ENCODE assay signal across 11 cellular contexts in the genomic region with DNA sequence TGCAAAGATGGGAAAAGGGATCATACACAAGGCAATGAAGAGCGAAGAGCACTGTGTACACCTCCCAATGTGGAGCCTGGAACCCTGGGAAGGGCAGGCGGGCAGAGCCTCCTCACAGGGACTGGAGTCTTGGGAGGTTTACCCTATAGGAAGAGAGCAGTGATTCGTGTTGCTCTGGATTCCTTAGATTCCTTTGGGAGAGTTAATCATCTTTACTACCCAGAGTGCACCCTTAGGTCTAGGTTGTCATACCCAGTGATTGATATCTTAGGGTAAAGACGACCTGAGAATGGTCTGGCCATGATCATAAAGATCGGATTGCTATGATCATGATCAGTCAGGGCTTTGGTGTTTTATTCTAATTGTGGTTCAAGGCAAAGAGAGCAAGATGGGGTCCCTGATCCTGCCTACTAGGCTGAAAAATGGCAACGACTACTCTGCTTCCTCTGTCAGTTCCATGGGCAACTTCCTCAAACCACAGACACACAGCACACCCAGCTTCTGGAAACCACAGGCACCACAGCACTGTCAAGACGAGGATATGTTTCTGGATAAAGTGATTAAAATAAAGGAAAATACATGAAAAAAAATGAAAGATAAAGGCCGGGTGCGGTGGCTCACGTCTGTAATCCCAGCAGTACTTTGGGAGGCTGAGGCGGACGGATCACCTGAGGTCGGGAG. TPM values are rescaled to one million over a fixed set of nuclear protein-coding genes. Genes with fewer than 3 reads are reported as not detected.
A peak's percentile ranks its signal among the peaks of the same experiment; 100 is the strongest.
DNase-seq lines count a peak whose midpoint lies in the region; ATAC-seq and TF ChIP-seq lines count a peak whose summit lies in the region.
"Had no signal": no experiment of that assay in that cellular context is flagged by ENCODE, and none has a peak within 500 bp of the region (broad histone marks: within the 10 kb centered on the region; RNA-seq: fewer than 3 reads in every experiment).

No MANE protein-coding gene starts in this region.

- peak; percentile 52 for DNase-seq in A172 (ENCODE audit: low spot score)
- peak in 1 of 2 experiments; percentile 76 for DNase-seq in HL-60 (ENCODE audit: low read depth in 1 of 2, low spot score in 1 of 2)
- peak; percentile 4 for DNase-seq in SKM-1 (lab: John Stamatoyannopoulos, UW; ENCODE audit: unreplicated experiment)
- DNase-seq in glomerular visceral epithelial cell (ENCODE audit: extremely low spot score) = peak; percentile 42
- no peak for DNase-seq in NCI-H128 (lab: John Stamatoyannopoulos, UW; ENCODE audit: unreplicated experiment)
- DNase-seq: activated CD8-positive, alpha-beta memory T cell treated with anti-CD3 and anti-CD28 coated beads, Interleukin-2, amount 50 U/mL, for 4 hours; AML-193; NCI-H510A had no signal

- H3K27ac ChIP-seq in HL-60 (replicated peaks) = peak overlapping the region; percentile 58

- ATAC-seq in GM19035 (IDR thresholded peaks at IDR 0.05; ENCODE audit: unreplicated experiment) = no peak
- ATAC-seq in GM21447 (IDR thresholded peaks at IDR 0.05; ENCODE audit: unreplicated experiment) = no peak
- no peak for ATAC-seq in GM21737 (IDR thresholded peaks at IDR 0.05; ENCODE audit: unreplicated experiment)

- H3K4me3 ChIP-seq in HL-60 (replicated peaks; ENCODE audit: insufficient read depth, low read length) = no peak overlapping the region

- no peaks in the 10 kb centered on the region for H3K27me3 ChIP-seq in HL-60 (ENCODE audit: insufficient read depth, poor library complexity, severe bottlenecking)

- no peak for TF ChIP-seq CTCF in HL-60 (IDR thresholded peaks at IDR 0.05; ENCODE audit: insufficient read depth, low read length)

RNA-seq across cellular contexts. Expression of a gene that starts 20.4 kb away (rescaled TPM):
- 4.6 TPM in 2 replicates for total RNA-seq in A172 (2014; rRNA removed; shearing (Covaris generic))

RNA-seq across cellular contexts. Expression of a gene that starts 38.9 kb away (rescaled TPM):
- total RNA-seq in A172 (2014; rRNA removed; shearing (Covaris generic)) = 45.8 and 65.7 TPM in 2 replicates
